In genomic region chr17:57033296-57033695, GRCh38 we compare ENCODE assay signal across 11 cellular contexts. TPM values are rescaled to one million over a fixed set of nuclear protein-coding genes. Genes with fewer than 3 reads are reported as not detected.
DNase-seq lines count a peak whose midpoint lies in the region; ATAC-seq and TF ChIP-seq lines count a peak whose summit lies in the region.
"Had no signal": no experiment of that assay in that cellular context is flagged by ENCODE, and none has a peak within 500 bp of the region (broad histone marks: within the 10 kb centered on the region; RNA-seq: fewer than 3 reads in every experiment).

No MANE protein-coding gene starts in this region.

- TF ChIP-seq CTCF in cardiac fibroblast (IDR thresholded peaks at IDR 0.05; ENCODE audit: low read depth, low read length) (no peak), vagina (IDR thresholded peaks at IDR 0.05) (no peak)

- intact Hi-C loops in vagina (cut with DNase I), result no loop called here

- peaks cover 28 to 40% of the 10 kb centered on the region in 2 donors for H3K4me1 ChIP-seq in mucosa of rectum (ENCODE audit: control insufficient read depth in 2 of 2, insufficient read depth in 2 of 2, low read length in 2 of 2)
- peaks cover 15% of the 10 kb centered on the region for H3K4me1 ChIP-seq in vagina

- peak; percentile 80 for DNase-seq in NCI-H2107 treated with DMSO at 0.1 percent for 48 hours (lab: John Stamatoyannopoulos, UW; ENCODE audit: unreplicated experiment)
- no peak for DNase-seq in NCI-H2107 (lab: John Stamatoyannopoulos, UW)
- peak; percentile 8 to 10 for DNase-seq in cardiac fibroblast (ENCODE audit: low read depth in 2 of 2)
- no peak for DNase-seq in vagina (ENCODE audit: extremely low spot score in 2 of 2)
- no peak for DNase-seq in activated gamma-delta T cell (lab: John Stamatoyannopoulos, UW)
- no peak for DNase-seq in Ammon's horn (ENCODE audit: low spot score)
- DNase-seq: activated naive CD4-positive, alpha-beta T cell treated with Interleukin-2 at 50 U/mL for 16 hours; kidney glomerular epithelial cell; stimulated activated naive B cell treated with anti-CD40 and anti-IgM and Interleukin-4, amounts not matched to agents 10 μg/mL and 1 μg/mL and 100 μg/mL, for 72 hours had no signal

- TF ChIP-seq POLR2A in vagina (IDR thresholded peaks at IDR 0.05), result no peak

- H3K9ac ChIP-seq in mucosa of rectum (ENCODE audit: low read depth in 1 of 2, low read length in 2 of 2), result no peak overlapping the region

- H3K4me3 ChIP-seq in cardiac fibroblast (replicated peaks in 1 of 2; ENCODE audit: low read depth in 2 of 2, low read length in 2 of 2), result no peak overlapping the region
- H3K4me3 ChIP-seq in mucosa of rectum (ENCODE audit: low read length in 2 of 2), result no peak overlapping the region
- H3K4me3 ChIP-seq in vagina, result no peak overlapping the region

- H3K36me3 ChIP-seq in mucosa of rectum (ENCODE audit: control insufficient read depth in 2 of 2, insufficient read depth in 2 of 2, low read length in 2 of 2), result no peaks in the 10 kb centered on the region
- no peaks in the 10 kb centered on the region for H3K36me3 ChIP-seq in vagina

- H3K9me3 ChIP-seq in mucosa of rectum (ENCODE audit: control insufficient read depth in 2 of 2, low read length in 2 of 2), result no peaks in the 10 kb centered on the region
- no peaks in the 10 kb centered on the region for H3K9me3 ChIP-seq in vagina

- H3K27ac ChIP-seq in mucosa of rectum (ENCODE audit: low read depth in 2 of 2, low read length in 2 of 2) (peak overlapping the region; percentile 71 to 76), vagina (peak overlapping the region; percentile 39)

- peaks cover 0 to 6% of the 10 kb centered on the region in 2 donors for H3K27me3 ChIP-seq in mucosa of rectum (ENCODE audit: control insufficient read depth in 2 of 2, insufficient read depth in 2 of 2, low read length in 2 of 2)
- no peaks in the 10 kb centered on the region for H3K27me3 ChIP-seq in vagina

- no peak for ATAC-seq in GM19395 (IDR thresholded peaks at IDR 0.05; ENCODE audit: unreplicated experiment)
- ATAC-seq: stimulated activated naive B cell treated with anti-CD40 and anti-IgM and Interleukin-4, amounts not matched to agents 10 μg/mL and 1 μg/mL and 100 μg/mL, for 72 hours had no signal

RNA-seq across cellular contexts. Expression of gene AKAP1, which starts 51.8 kb away (rescaled TPM):
- 94.3 TPM for total RNA-seq in vagina

RNA-seq across cellular contexts. Expression of gene SCPEP1, which starts 55.4 kb away (rescaled TPM):
- total RNA-seq in vagina, result 69.5 TPM

Comparison
In these comparisons a context has a peak if more than half of its experiments do, and no peak if none do; other contexts are left out.
1. DNase-seq: peak in NCI-H2107 treated with DMSO at 0.1 percent for 48 hours (single experiment) and cardiac fibroblast (2 of 2); none in NCI-H2107 (single experiment), vagina (0 of 2), activated gamma-delta T cell (single experiment) and Ammon's horn (single experiment).